14 cellular contexts compared by ENCODE assay signal in the genomic region with DNA sequence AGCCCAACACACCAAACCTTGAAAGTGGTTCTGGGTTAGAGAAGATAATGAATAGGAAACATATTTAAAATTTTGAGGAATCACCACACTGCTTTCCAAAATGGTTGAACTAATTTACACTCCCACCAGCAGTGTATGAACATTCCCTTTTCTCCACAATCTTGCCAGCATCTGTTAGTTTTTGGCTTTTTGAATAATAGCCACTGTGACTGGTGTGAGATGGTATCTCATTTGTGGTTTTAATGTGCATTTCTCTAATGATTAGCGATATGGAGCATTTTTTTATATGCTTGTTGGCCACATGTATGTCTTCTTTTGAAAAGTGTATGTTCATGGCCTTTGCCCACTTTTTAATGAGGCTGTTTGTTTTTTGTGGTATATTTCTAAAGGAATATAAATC.
"Had no signal": no experiment of that assay in that cellular context is flagged by ENCODE, and none has a peak within 500 bp of the region (broad histone marks: within the 10 kb centered on the region; RNA-seq: fewer than 3 reads in every experiment).

No MANE protein-coding gene starts in this region.

- DNase-seq: activated CD4-positive, alpha-beta T cell treated with anti-CD3 and anti-CD28 coated beads, Interleukin-2, amount 50 U/mL, for 4 hours; activated CD8-positive, alpha-beta memory T cell treated with anti-CD3 and anti-CD28 coated beads, Interleukin-2, amount 10 ng/mL, durations not matched to agents 7 days and 5 days; activated effector memory CD4-positive, alpha-beta T cell treated with anti-CD3 and anti-CD28 coated beads, Interleukin-2, amount 50 U/mL, for 16 hours; activated T-cell treated with anti-CD3 and anti-CD28 coated beads, Interleukin-2, amount 50 U/mL, for 4 hours; heart left ventricle; left colon; lower lobe of right lung; midbrain; ovary; stimulated activated CD4-positive, alpha-beta T cell treated with anti-CD3 and anti-CD28 coated beads, Interleukin-1b, Interleukin-23, amount 100 ng/mL, for 48 hours; stimulated activated naive CD8-positive, alpha-beta T cell treated with anti-CD3 and anti-CD28 coated beads, Interleukin-15, amount 100 ng/mL, for 72 hours had no signal

- H3K27me3 ChIP-seq: heart left ventricle, ovary had no signal

- H3K4me3 ChIP-seq: heart left ventricle, lower lobe of right lung, ovary had no signal

- H3K4me1 ChIP-seq: heart left ventricle, lower lobe of right lung had no signal

- H3K9me3 ChIP-seq: lower lobe of right lung, ovary had no signal

- H3K36me3 Mint-ChIP-seq: type B pancreatic cell had no signal

- ATAC-seq: activated T-cell treated with anti-CD3 and anti-CD28 coated beads, Interleukin-2, amount 50 U/mL, for 4 hours; heart left ventricle; left colon; stimulated activated naive CD8-positive, alpha-beta T cell treated with anti-CD3 and anti-CD28 coated beads, Interleukin-15, amount 100 ng/mL, for 72 hours had no signal

- H3K4me3 Mint-ChIP-seq: activated CD8-positive, alpha-beta memory T cell treated with anti-CD3 and anti-CD28 coated beads, Interleukin-2, amount 10 ng/mL, durations not matched to agents 7 days and 5 days; stimulated activated naive CD8-positive, alpha-beta T cell treated with anti-CD3 and anti-CD28 coated beads, Interleukin-15, amount 100 ng/mL, for 72 hours; type B pancreatic cell had no signal

- H3K36me3 ChIP-seq: heart left ventricle, lower lobe of right lung, ovary had no signal

- H3K27ac Mint-ChIP-seq: stimulated activated naive CD8-positive, alpha-beta T cell treated with anti-CD3 and anti-CD28 coated beads, Interleukin-15, amount 100 ng/mL, for 72 hours; type B pancreatic cell had no signal

- H3K27me3 Mint-ChIP-seq: activated CD8-positive, alpha-beta memory T cell treated with anti-CD3 and anti-CD28 coated beads, Interleukin-2, amount 10 ng/mL, durations not matched to agents 7 days and 5 days; activated naive CD8-positive, alpha-beta T cell; stimulated activated naive CD8-positive, alpha-beta T cell treated with anti-CD3 and anti-CD28 coated beads, Interleukin-15, amount 100 ng/mL, for 72 hours; type B pancreatic cell had no signal

- H3K27ac ChIP-seq: epithelial cell of prostate, heart left ventricle, lower lobe of right lung, ovary had no signal
